ENCODE assay signal across 8 cellular contexts in genomic region chr3:66472313-66473134, GRCh38. TPM values are rescaled to one million over a fixed set of nuclear protein-coding genes. Genes with fewer than 3 reads are reported as not detected.
DNase-seq lines count a peak whose midpoint lies in the region; ATAC-seq and TF ChIP-seq lines count a peak whose summit lies in the region.

No MANE protein-coding gene starts in this region.

- no peaks in the 10 kb centered on the region for H3K9me2 ChIP-seq in SK-N-SH

- peak; percentile 84 for ATAC-seq in activated CD4-positive, alpha-beta T cell treated with anti-CD3 and anti-CD28 coated beads for 36 hours
- ATAC-seq in HG02885 (IDR thresholded peaks at IDR 0.05; ENCODE audit: poor library complexity, unreplicated experiment) (peak; percentile 66), psoas muscle (peak; percentile 78 to 94 (median 90))

- TF ChIP-seq RAD21 in SK-N-SH (IDR thresholded peaks at IDR 0.05; ENCODE audit: low read length), result no peak

- H3K27me3 ChIP-seq in SK-N-SH (ENCODE audit: insufficient read depth), result no peaks in the 10 kb centered on the region
- H3K27me3 ChIP-seq in colonic mucosa, result no peaks in the 10 kb centered on the region
- no peaks in the 10 kb centered on the region for H3K27me3 ChIP-seq in psoas muscle (ENCODE audit: insufficient read depth in 3 of 3, low read length in 2 of 3)

- no peaks in the 10 kb centered on the region for H3K9me3 Mint-ChIP-seq in activated CD4-positive, alpha-beta T cell treated with anti-CD3 and anti-CD28 coated beads for 36 hours (ENCODE audit: low read depth)

- no peaks in the 10 kb centered on the region for H3K79me2 ChIP-seq in SK-N-SH (ENCODE audit: insufficient read depth)

- H3K4me1 Mint-ChIP-seq in activated CD4-positive, alpha-beta T cell treated with anti-CD3 and anti-CD28 coated beads for 36 hours, result peaks cover 67% of the 10 kb centered on the region

- peak overlapping the region; percentile 92 for H3K27ac Mint-ChIP-seq in activated CD4-positive, alpha-beta T cell treated with anti-CD3 and anti-CD28 coated beads for 36 hours

- H3K9ac ChIP-seq in SK-N-SH, result no peak overlapping the region
- peak overlapping the region in 1 of 2 donors; percentile 46 for H3K9ac ChIP-seq in colonic mucosa (ENCODE audit: low read depth in 2 of 2, low read length in 2 of 2)

- CTCF ChIA-PET in activated CD4-positive, alpha-beta T cell treated with anti-CD3 and anti-CD28 coated beads for 36 hours (lab: Charles Lee), result interaction anchor here (0.7 to 1.8 kb wide), 7 partner anchors 14 to 527 kb away, joined by 3 to 6 read pairs (median 3); no protein-coding TSS in a partner anchor
- CTCF ChIA-PET in SK-N-SH (lab: Yijun Ruan, JAX), result interaction anchor here (0.6 to 1.8 kb wide), 3 partner anchors 35 to 168 kb away, joined by 3 to 8 read pairs (median 3); no protein-coding TSS in a partner anchor

- no peak overlapping the region for H3K4me3 ChIP-seq in SK-N-SH (ENCODE audit: low read depth in 2 of 2, low read length in 1 of 2)
- no peak overlapping the region for H3K4me3 ChIP-seq in colonic mucosa
- H3K4me3 ChIP-seq in psoas muscle, result peak overlapping the region; percentile 2
- H3K4me3 ChIP-seq in lower leg skin (ENCODE audit: low read depth, poor library complexity, severe bottlenecking), result no peak overlapping the region

- H3K27ac ChIP-seq in SK-N-SH (ENCODE audit: low read depth in 2 of 2, low read length in 1 of 2), result peak overlapping the region in 1 of 2 experiments; percentile 34; a peak in 2 of 4 replicates
- peak overlapping the region; percentile 19 for H3K27ac ChIP-seq in colonic mucosa
- peak overlapping the region; percentile 38 for H3K27ac ChIP-seq in psoas muscle

- peak overlapping the region; percentile 56 for H3K4me3 Mint-ChIP-seq in activated CD4-positive, alpha-beta T cell treated with anti-CD3 and anti-CD28 coated beads for 36 hours

- WGBS in SK-N-SH (ENCODE audit: low lambda C conversion rate), result 29% methylated on average over 12 of the region's 12 CpGs
- 32 to 63% (median 36%) methylated on average over 12 of the region's 12 CpGs for WGBS in psoas muscle, 3 donors
- WGBS in lower leg skin, 2 donors, result 36 to 38% methylated on average over 12 of the region's 12 CpGs

- H3K9me3 ChIP-seq in SK-N-SH (no peaks in the 10 kb centered on the region), colonic mucosa (no peaks in the 10 kb centered on the region), psoas muscle (no peaks in the 10 kb centered on the region)

- peak overlapping the region; percentile 17; the same call in 1 of the 2 replicates for H3K4me2 ChIP-seq in SK-N-SH

- intact Hi-C loops in activated CD4-positive, alpha-beta T cell treated with anti-CD3 and anti-CD28 coated beads for 36 hours (cut with DNase I, micrococcal nuclease), result loop anchor here (1.0 to 10.0 kb wide), 8 partner anchors 8 to 1182 kb away; partner anchors contain the start of genes LRIG1 (in 2 of the 2), SLC25A26 (in 1 of the 2) and SUCLG2 (in 1 of the 2)
- intact Hi-C loops in colonic mucosa (cut with DNase I) (no loop called here), psoas muscle (cut with DNase I) (no loop called here), lower leg skin (cut with DNase I; ENCODE audit: low total_unique reads) (no loop called here)

- H3F3A ChIP-seq in SK-N-SH (replicated peaks; ENCODE audit: insufficient read depth), result no peaks in the 10 kb centered on the region

- TF ChIP-seq POLR2A in lower leg skin (IDR thresholded peaks at IDR 0.05), result no peak

- no peak for TF ChIP-seq EP300 in SK-N-SH (IDR thresholded peaks at IDR 0.05; ENCODE audit: borderline replicate concordance in 1 of 2, low read depth in 1 of 2, low read length in 1 of 2)

- peaks cover 10% of the 10 kb centered on the region for H3K36me3 Mint-ChIP-seq in activated CD4-positive, alpha-beta T cell treated with anti-CD3 and anti-CD28 coated beads for 36 hours (ENCODE audit: low read depth)

- H3K36me3 ChIP-seq in SK-N-SH (replicated peaks in 1 of 2; ENCODE audit: control insufficient read depth in 1 of 2, insufficient read depth in 2 of 2, low read length in 1 of 2) (no peaks in the 10 kb centered on the region), colonic mucosa (no peaks in the 10 kb centered on the region), psoas muscle (ENCODE audit: insufficient read depth in 1 of 2, low read depth in 1 of 2) (no peaks in the 10 kb centered on the region)

- TF ChIP-seq CTCF in SK-N-SH (IDR thresholded peaks at IDR 0.05), result no peak
- no peak for TF ChIP-seq CTCF in colonic mucosa (IDR thresholded peaks at IDR 0.05)
- no peak for TF ChIP-seq CTCF in psoas muscle (IDR thresholded peaks at IDR 0.05)
- no peak for TF ChIP-seq CTCF in lower leg skin (IDR thresholded peaks at IDR 0.05)

- peak overlapping the region; percentile 49; the same call in 1 of the 2 replicates for H2AFZ ChIP-seq in SK-N-SH (ENCODE audit: low read depth)

- peak; percentile 75 for DNase-seq in activated CD4-positive, alpha-beta T cell treated with anti-CD3 and anti-CD28 coated beads for 36 hours
- no peak for DNase-seq in activated CD4-positive, alpha-beta T cell treated with anti-CD3 and anti-CD28 coated beads for 1 hour
- no peak for DNase-seq in SK-N-SH
- DNase-seq in colonic mucosa, result peak; percentile 68
- no peak for DNase-seq in psoas muscle
- DNase-seq in lower leg skin (ENCODE audit: low spot score in 2 of 2), result no peak
- no peak for DNase-seq in amniotic stem cell (lab: John Stamatoyannopoulos, UW)

- POLR2A ChIA-PET in activated CD4-positive, alpha-beta T cell treated with anti-CD3 and anti-CD28 coated beads for 36 hours (lab: Charles Lee), result interaction anchor here (0.8 to 1.6 kb wide), 3 partner anchors 9 to 27 kb away, joined by 3 to 5 read pairs (median 3); no protein-coding TSS in a partner anchor
- POLR2A ChIA-PET in SK-N-SH (lab: Yijun Ruan, JAX), result no interaction called here

- H3K4me1 ChIP-seq in SK-N-SH (ENCODE audit: control insufficient read depth in 1 of 2, insufficient read depth in 2 of 2, low read depth in 1 of 2, low read length in 1 of 2) (peaks cover 0 to 2% of the 10 kb centered on the region in 2 experiments; a peak in 2 of 4 replicates), colonic mucosa (peaks cover 14% of the 10 kb centered on the region), psoas muscle (peaks cover 77% of the 10 kb centered on the region)

- H3K27me3 Mint-ChIP-seq in activated CD4-positive, alpha-beta T cell treated with anti-CD3 and anti-CD28 coated beads for 36 hours, result no peaks in the 10 kb centered on the region

- no peaks in the 10 kb centered on the region for H4K20me1 ChIP-seq in SK-N-SH (ENCODE audit: insufficient read depth)

TF ChIP-seq in SK-N-SH, 30 proteins besides CTCF, POLR2A, EP300 and RAD21:
- TF ChIP-seq, protein P1, sequence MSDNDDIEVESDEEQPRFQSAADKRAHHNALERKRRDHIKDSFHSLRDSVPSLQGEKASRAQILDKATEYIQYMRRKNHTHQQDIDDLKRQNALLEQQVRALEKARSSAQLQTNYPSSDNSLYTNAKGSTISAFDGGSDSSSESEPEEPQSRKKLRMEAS (IDR thresholded peaks at IDR 0.05; ENCODE audit: low read depth), result peak; percentile 34; the same call in 1 of the 2 replicates
- no peak for TF ChIP-seq EZH2phosphoT487 (IDR thresholded peaks at IDR 0.05; ENCODE audit: borderline replicate concordance, low read depth)
- TF ChIP-seq FOSL2 (IDR thresholded peaks at IDR 0.05; ENCODE audit: borderline replicate concordance, low read depth), result peak; percentile 17; the same call in 1 of the 2 replicates
- TF ChIP-seq YY1 (IDR thresholded peaks at IDR 0.05; ENCODE audit: low read depth), result no peak
- TF ChIP-seq JUND (IDR thresholded peaks at IDR 0.05), result 0 out of 2 replicates have a peak, but pooled peaks have one; percentile 4

RNA-seq across cellular contexts. Expression of gene LRIG1, which starts 28.3 kb away (rescaled TPM):
- total RNA-seq in activated CD4-positive, alpha-beta T cell treated with anti-CD3 and anti-CD28 coated beads for 36 hours, result 10 to 100 TPM; 19.1 to 22.7 TPM
- 1.5 and 1.7 TPM in 2 replicates for polyA plus RNA-seq in SK-N-SH (2012; rRNA removed)
- polyA plus RNA-seq in SK-N-SH (2012; cell fraction: cytosol; rRNA removed), result 1.5 and 1.9 TPM in 2 replicates
- 2.5 and 2.9 TPM in 2 replicates for polyA plus RNA-seq in SK-N-SH (2012; cell fraction: nucleus; rRNA removed)
- 10 to 100 TPM; 43.9 to 57.5 TPM for total RNA-seq in colonic mucosa
- 100 to 1,000 TPM in 1 of 4 donors, 10 to 100 TPM in 3; 41.1 to 119 (median 49.8) TPM for total RNA-seq in psoas muscle
- polyA plus RNA-seq in psoas muscle, result 10 to 100 TPM in 2 of 3 donors, 1 to 10 TPM in 1; 9.8 to 29.4 (median 29.0) TPM
- total RNA-seq in lower leg skin, result 10 to 100 TPM; 53.3 to 91.5 (median 69.8) TPM

Comparison
In these comparisons a context has a peak if more than half of its experiments do, and no peak if none do; other contexts are left out.
1. DNase-seq: peak in activated CD4-positive, alpha-beta T cell treated with anti-CD3 and anti-CD28 coated beads for 36 hours (single experiment) and colonic mucosa (single experiment); none in activated CD4-positive, alpha-beta T cell treated with anti-CD3 and anti-CD28 coated beads for 1 hour (single experiment), SK-N-SH (single experiment), psoas muscle (0 of 2), lower leg skin (0 of 2) and amniotic stem cell (single experiment).
2. intact Hi-C loops: an anchor here in activated CD4-positive, alpha-beta T cell treated with anti-CD3 and anti-CD28 coated beads for 36 hours (1.0 to 10.0 kb wide); none called in colonic mucosa, psoas muscle and lower leg skin.
3. Peak in every context shown above with its lines, with median percentiles within 50 percentile points of each other: ATAC-seq.